In genomic region chr6:167713088-167713475, GRCh38 we compare ENCODE assay signal across 15 cellular contexts.
DNase-seq lines count a peak whose midpoint lies in the region; TF ChIP-seq lines count a peak whose summit lies in the region.
"Had no signal": no experiment of that assay in that cellular context is flagged by ENCODE, and none has a peak within 500 bp of the region (broad histone marks: within the 10 kb centered on the region; RNA-seq: fewer than 3 reads in every experiment).

No MANE protein-coding gene starts in this region.

- POLR2A ChIA-PET in activated CD4-positive, alpha-beta memory T cell treated with anti-CD3 and anti-CD28 coated beads, Interleukin-2, amount 10 ng/mL, durations not matched to agents 7 days and 5 days (lab: Charles Lee), result no interaction called here
- POLR2A ChIA-PET in activated CD4-positive, alpha-beta memory T cell treated with anti-CD3 and anti-CD28 coated beads for 36 hours (lab: Charles Lee), result no interaction called here

- H3K36me3 ChIP-seq in endodermal cell (ENCODE audit: control insufficient read depth, insufficient read depth, low read length) (no peaks in the 10 kb centered on the region), neuronal stem cell (replicated peaks in 1 of 2; ENCODE audit: control insufficient read depth in 2 of 2, insufficient read depth in 2 of 2, low read length in 2 of 2) (no peaks in the 10 kb centered on the region)

- no peaks in the 10 kb centered on the region for H3K9me3 ChIP-seq in endodermal cell (ENCODE audit: control insufficient read depth, low read length)
- H3K9me3 ChIP-seq in neuronal stem cell (replicated peaks in 1 of 2; ENCODE audit: control insufficient read depth in 2 of 2, insufficient read depth in 1 of 2, low read depth in 1 of 2, low read length in 2 of 2), result no peaks in the 10 kb centered on the region

- peak overlapping the region; percentile 18 for H3K18ac ChIP-seq in neuronal stem cell (ENCODE audit: low read length)

- intact Hi-C loops in activated CD4-positive, alpha-beta memory T cell treated with anti-CD3 and anti-CD28 coated beads for 36 hours (cut with micrococcal nuclease), result no loop called here

- H2BK12ac ChIP-seq in neuronal stem cell (ENCODE audit: low read length), result no peak overlapping the region

- H4K91ac ChIP-seq in neuronal stem cell (ENCODE audit: low read depth, low read length, poor library complexity), result no peak overlapping the region

- H3K79me1 ChIP-seq in neuronal stem cell (ENCODE audit: low read depth, low read length), result no peaks in the 10 kb centered on the region

- no peak overlapping the region for H2BK15ac ChIP-seq in neuronal stem cell (ENCODE audit: low read length)

- H3K4me1 Mint-ChIP-seq in activated CD4-positive, alpha-beta memory T cell treated with anti-CD3 and anti-CD28 coated beads, Interleukin-2, amount 10 ng/mL, durations not matched to agents 7 days and 5 days, result peaks cover 6% of the 10 kb centered on the region
- H3K4me1 Mint-ChIP-seq in activated CD4-positive, alpha-beta memory T cell treated with anti-CD3 and anti-CD28 coated beads for 36 hours (ENCODE audit: low read depth), result peaks cover 6% of the 10 kb centered on the region
- H3K4me1 Mint-ChIP-seq in endodermal cell, result peaks cover 14% of the 10 kb centered on the region
- peaks cover 19% of the 10 kb centered on the region for H3K4me1 Mint-ChIP-seq in glutamatergic neuron (ENCODE audit: low read depth, unreplicated experiment)

- CTCF ChIA-PET in activated CD4-positive, alpha-beta memory T cell treated with anti-CD3 and anti-CD28 coated beads, Interleukin-2, amount 10 ng/mL, durations not matched to agents 7 days and 5 days (lab: Charles Lee), result no interaction called here
- CTCF ChIA-PET in activated CD4-positive, alpha-beta memory T cell treated with anti-CD3 and anti-CD28 coated beads for 36 hours (lab: Charles Lee), result no interaction called here

- no peak overlapping the region for H2BK5ac ChIP-seq in neuronal stem cell (ENCODE audit: low read length)

- no peak overlapping the region for H3K14ac ChIP-seq in neuronal stem cell (ENCODE audit: low read length)

- H3K9ac ChIP-seq in endodermal cell (ENCODE audit: extremely low read depth, low read length, poor library complexity, severe bottlenecking) (no peak overlapping the region), neuronal stem cell (ENCODE audit: low read depth, low read length, poor library complexity) (no peak overlapping the region)

- no peak overlapping the region for H2AFZ ChIP-seq in neuronal stem cell (ENCODE audit: low read length)

- TF ChIP-seq CTCF in GM10266 (IDR thresholded peaks at IDR 0.05; ENCODE audit: control insufficient read depth, insufficient read depth, low read depth, missing control alignments), result no peak
- no peak for TF ChIP-seq CTCF in endodermal cell (conservative IDR thresholded peaks at IDR 0.05)
- TF ChIP-seq CTCF in glutamatergic neuron (IDR thresholded peaks at IDR 0.05; ENCODE audit: partially characterized antibody, unreplicated experiment), result no peak

- no peaks in the 10 kb centered on the region for H3K9me3 Mint-ChIP-seq in activated CD4-positive, alpha-beta memory T cell treated with anti-CD3 and anti-CD28 coated beads, Interleukin-2, amount 10 ng/mL, durations not matched to agents 7 days and 5 days
- no peaks in the 10 kb centered on the region for H3K9me3 Mint-ChIP-seq in activated CD4-positive, alpha-beta memory T cell treated with anti-CD3 and anti-CD28 coated beads for 36 hours
- H3K9me3 Mint-ChIP-seq in endodermal cell (no peaks in the 10 kb centered on the region), glutamatergic neuron (ENCODE audit: unreplicated experiment) (peaks cover 1% of the 10 kb centered on the region)

- H3K4me2 ChIP-seq in neuronal stem cell (ENCODE audit: insufficient read depth, low read length, poor library complexity, severe bottlenecking), result no peak overlapping the region

- no peak overlapping the region for H3K23ac ChIP-seq in neuronal stem cell (ENCODE audit: low read depth, low read length, poor library complexity)

- peaks cover 24% of the 10 kb centered on the region for H3K27me3 ChIP-seq in endodermal cell (ENCODE audit: control insufficient read depth, insufficient read depth, low read length, poor library complexity, severe bottlenecking)
- peaks cover 0 to 3% (median 0%) of the 10 kb centered on the region in 3 experiments for H3K27me3 ChIP-seq in neuronal stem cell (ENCODE audit: control insufficient read depth in 3 of 3, insufficient read depth in 3 of 3, low read depth in 1 of 3, low read length in 3 of 3)

- no peak overlapping the region for H3K27ac Mint-ChIP-seq in activated CD4-positive, alpha-beta memory T cell treated with anti-CD3 and anti-CD28 coated beads, Interleukin-2, amount 10 ng/mL, durations not matched to agents 7 days and 5 days
- no peak overlapping the region for H3K27ac Mint-ChIP-seq in activated CD4-positive, alpha-beta memory T cell treated with anti-CD3 and anti-CD28 coated beads for 36 hours
- H3K27ac Mint-ChIP-seq in endodermal cell (no peak overlapping the region), glutamatergic neuron (ENCODE audit: unreplicated experiment) (no peak overlapping the region)
- H3K27ac Mint-ChIP-seq: CD4-positive, CD25-positive, alpha-beta regulatory T cell; HFFc6 had no signal

- no peaks in the 10 kb centered on the region for H3K4me1 ChIP-seq in endodermal cell (ENCODE audit: control insufficient read depth, insufficient read depth, low read length)
- peaks cover 7 to 10% of the 10 kb centered on the region in 2 donors for H3K4me1 ChIP-seq in neuronal stem cell (ENCODE audit: control insufficient read depth in 2 of 2, insufficient read depth in 1 of 2, low read depth in 1 of 2, low read length in 2 of 2)

- DNase-seq in activated CD4-positive, alpha-beta memory T cell treated with anti-CD3 and anti-CD28 coated beads, Interleukin-2, amount 10 ng/mL, durations not matched to agents 7 days and 5 days, result peak; percentile 5
- DNase-seq in activated CD4-positive, alpha-beta memory T cell treated with anti-CD3 and anti-CD28 coated beads for 36 hours, result no peak
- DNase-seq in GM10266 (ENCODE audit: extremely low spot score) (peak; percentile 16), endodermal cell (peak; percentile 53), neuronal stem cell (ENCODE audit: low spot score) (no peak), NCI-H2171 (lab: John Stamatoyannopoulos, UW) (no peak), glutamatergic neuron (no peak), NCI-H1417 (lab: John Stamatoyannopoulos, UW) (no peak)
- DNase-seq: CD4-positive, CD25-positive, alpha-beta regulatory T cell; DMS53; GF-D8; HCEC 1CT; HFFc6 had no signal

- H2AK5ac ChIP-seq in neuronal stem cell (ENCODE audit: low read depth, low read length), result peak overlapping the region; percentile 51

- whole genome bisulfite sequencing in endodermal cell (ENCODE audit: insufficient coverage in 1 of 2, insufficient read length in 1 of 2), 2 experiments, result 84 to 86% methylated on average over 4 to 6 of the region's 6 CpGs
- WGBS in neuronal stem cell (ENCODE audit: extremely low coverage in 2 of 2, insufficient read length in 2 of 2, insufficient replicate concordance in 1 of 2), 2 donors, result no CpG with 5 or more reads among the region's 6 CpGs

- no peak overlapping the region for H2BK120ac ChIP-seq in neuronal stem cell (ENCODE audit: low read depth, low read length)

- no peak overlapping the region for H3K4me3 Mint-ChIP-seq in activated CD4-positive, alpha-beta memory T cell treated with anti-CD3 and anti-CD28 coated beads, Interleukin-2, amount 10 ng/mL, durations not matched to agents 7 days and 5 days
- H3K4me3 Mint-ChIP-seq in activated CD4-positive, alpha-beta memory T cell treated with anti-CD3 and anti-CD28 coated beads for 36 hours, result no peak overlapping the region
- no peak overlapping the region for H3K4me3 Mint-ChIP-seq in endodermal cell
- H3K4me3 Mint-ChIP-seq in glutamatergic neuron (ENCODE audit: unreplicated experiment), result no peak overlapping the region
- H3K4me3 Mint-ChIP-seq: CD4-positive, CD25-positive, alpha-beta regulatory T cell; HFFc6 had no signal

- no peaks in the 10 kb centered on the region for H3K36me3 Mint-ChIP-seq in activated CD4-positive, alpha-beta memory T cell treated with anti-CD3 and anti-CD28 coated beads, Interleukin-2, amount 10 ng/mL, durations not matched to agents 7 days and 5 days (ENCODE audit: low read depth)
- no peaks in the 10 kb centered on the region for H3K36me3 Mint-ChIP-seq in activated CD4-positive, alpha-beta memory T cell treated with anti-CD3 and anti-CD28 coated beads for 36 hours
- no peaks in the 10 kb centered on the region for H3K36me3 Mint-ChIP-seq in endodermal cell (ENCODE audit: low read depth)
- H3K36me3 Mint-ChIP-seq in glutamatergic neuron (ENCODE audit: unreplicated experiment), result no peaks in the 10 kb centered on the region
- H3K36me3 Mint-ChIP-seq: CD4-positive, CD25-positive, alpha-beta regulatory T cell had no signal

- H3K27me3 Mint-ChIP-seq in activated CD4-positive, alpha-beta memory T cell treated with anti-CD3 and anti-CD28 coated beads, Interleukin-2, amount 10 ng/mL, durations not matched to agents 7 days and 5 days, result peaks cover 78% of the 10 kb centered on the region
- peaks cover 53% of the 10 kb centered on the region for H3K27me3 Mint-ChIP-seq in activated CD4-positive, alpha-beta memory T cell treated with anti-CD3 and anti-CD28 coated beads for 36 hours
- peaks cover 8% of the 10 kb centered on the region for H3K27me3 Mint-ChIP-seq in endodermal cell (ENCODE audit: insufficient read depth)
- H3K27me3 Mint-ChIP-seq in glutamatergic neuron (ENCODE audit: unreplicated experiment), result peaks cover 2% of the 10 kb centered on the region

- no peak overlapping the region for H3K4ac ChIP-seq in neuronal stem cell (ENCODE audit: low read length)

- H3K4me3 ChIP-seq in endodermal cell (ENCODE audit: low read length) (no peak overlapping the region), neuronal stem cell (ENCODE audit: low read length in 2 of 2) (no peak overlapping the region)
- H3K4me3 ChIP-seq: GM12878 had no signal

- H4K8ac ChIP-seq in neuronal stem cell (ENCODE audit: low read depth, low read length), result no peak overlapping the region

- no peak overlapping the region for H3K27ac ChIP-seq in endodermal cell (ENCODE audit: low read depth, low read length)
- H3K27ac ChIP-seq in neuronal stem cell (replicated peaks; ENCODE audit: low read length), result no peak overlapping the region
- H3K27ac ChIP-seq: 22Rv1 had no signal

Comparison
In these comparisons a context has a peak if more than half of its experiments do, and no peak if none do; other contexts are left out.
1. DNase-seq: peak in activated CD4-positive, alpha-beta memory T cell treated with anti-CD3 and anti-CD28 coated beads, Interleukin-2, amount 10 ng/mL, durations not matched to agents 7 days and 5 days (single experiment), GM10266 (single experiment) and endodermal cell (single experiment); none in activated CD4-positive, alpha-beta memory T cell treated with anti-CD3 and anti-CD28 coated beads for 36 hours (single experiment), neuronal stem cell (single experiment), NCI-H2171 (single experiment), glutamatergic neuron (single experiment) and NCI-H1417 (0 of 3).